In the genomic region with DNA sequence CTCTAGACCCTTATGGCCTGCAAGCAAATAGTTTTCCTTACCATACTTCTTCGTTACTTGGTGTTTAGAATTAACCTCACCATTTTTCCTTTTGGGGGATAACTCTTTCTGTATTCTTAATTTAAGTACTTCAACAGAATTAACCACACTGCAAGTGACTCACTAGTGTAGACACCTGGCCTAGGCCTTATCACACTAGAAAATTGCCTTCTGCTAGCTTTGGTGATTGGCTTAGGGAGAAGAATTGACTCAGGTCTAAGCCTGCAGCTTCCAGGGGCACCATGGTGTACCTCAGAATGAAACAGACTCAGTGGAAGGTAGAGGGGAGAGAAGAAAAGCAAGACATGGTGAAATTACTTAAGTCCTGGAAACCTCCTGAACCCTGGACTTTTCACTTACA, we compare ENCODE assay signal across 1 cellular context.
TF ChIP-seq lines count a peak whose summit lies in the region.

No MANE protein-coding gene starts in this region.

TF ChIP-seq in SK-N-SH treated with all-trans-retinoic acid at 6 μM for 48 hours, 23 proteins besides CTCF, POLR2A, EP300 and RAD21 (continued from another document):
- TF ChIP-seq, protein P1, sequence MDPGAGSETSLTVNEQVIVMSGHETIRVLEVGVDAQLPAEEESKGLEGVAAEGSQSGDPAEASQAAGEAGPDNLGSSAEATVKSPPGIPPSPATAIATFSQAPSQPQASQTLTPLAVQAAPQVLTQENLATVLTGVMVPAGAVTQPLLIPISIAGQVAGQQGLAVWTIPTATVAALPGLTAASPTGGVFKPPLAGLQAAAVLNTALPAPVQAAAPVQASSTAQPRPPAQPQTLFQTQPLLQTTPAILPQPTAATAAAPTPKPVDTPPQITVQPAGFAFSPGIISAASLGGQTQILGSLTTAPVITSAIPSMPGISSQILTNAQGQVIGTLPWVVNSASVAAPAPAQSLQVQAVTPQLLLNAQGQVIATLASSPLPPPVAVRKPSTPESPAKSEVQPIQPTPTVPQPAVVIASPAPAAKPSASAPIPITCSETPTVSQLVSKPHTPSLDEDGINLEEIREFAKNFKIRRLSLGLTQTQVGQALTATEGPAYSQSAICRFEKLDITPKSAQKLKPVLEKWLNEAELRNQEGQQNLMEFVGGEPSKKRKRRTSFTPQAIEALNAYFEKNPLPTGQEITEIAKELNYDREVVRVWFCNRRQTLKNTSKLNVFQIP (CRISPR knock-in tag; IDR thresholded peaks at IDR 0.05; ENCODE audit: borderline replicate concordance, low read depth), result no peak
- TF ChIP-seq ESRRG (CRISPR knock-in tag; IDR thresholded peaks at IDR 0.05) (no peak), BACH2 (CRISPR knock-in tag; IDR thresholded peaks at IDR 0.05; ENCODE audit: borderline replicate concordance) (no peak), ZNF70 (CRISPR knock-in tag; IDR thresholded peaks at IDR 0.05) (no peak), RARB (CRISPR knock-in tag; IDR thresholded peaks at IDR 0.05) (no peak), TOX (CRISPR knock-in tag; IDR thresholded peaks at IDR 0.05; ENCODE audit: borderline replicate concordance) (no peak), GLIS3 (CRISPR knock-in tag; IDR thresholded peaks at IDR 0.05) (no peak)
- TF ChIP-seq, protein P2, sequence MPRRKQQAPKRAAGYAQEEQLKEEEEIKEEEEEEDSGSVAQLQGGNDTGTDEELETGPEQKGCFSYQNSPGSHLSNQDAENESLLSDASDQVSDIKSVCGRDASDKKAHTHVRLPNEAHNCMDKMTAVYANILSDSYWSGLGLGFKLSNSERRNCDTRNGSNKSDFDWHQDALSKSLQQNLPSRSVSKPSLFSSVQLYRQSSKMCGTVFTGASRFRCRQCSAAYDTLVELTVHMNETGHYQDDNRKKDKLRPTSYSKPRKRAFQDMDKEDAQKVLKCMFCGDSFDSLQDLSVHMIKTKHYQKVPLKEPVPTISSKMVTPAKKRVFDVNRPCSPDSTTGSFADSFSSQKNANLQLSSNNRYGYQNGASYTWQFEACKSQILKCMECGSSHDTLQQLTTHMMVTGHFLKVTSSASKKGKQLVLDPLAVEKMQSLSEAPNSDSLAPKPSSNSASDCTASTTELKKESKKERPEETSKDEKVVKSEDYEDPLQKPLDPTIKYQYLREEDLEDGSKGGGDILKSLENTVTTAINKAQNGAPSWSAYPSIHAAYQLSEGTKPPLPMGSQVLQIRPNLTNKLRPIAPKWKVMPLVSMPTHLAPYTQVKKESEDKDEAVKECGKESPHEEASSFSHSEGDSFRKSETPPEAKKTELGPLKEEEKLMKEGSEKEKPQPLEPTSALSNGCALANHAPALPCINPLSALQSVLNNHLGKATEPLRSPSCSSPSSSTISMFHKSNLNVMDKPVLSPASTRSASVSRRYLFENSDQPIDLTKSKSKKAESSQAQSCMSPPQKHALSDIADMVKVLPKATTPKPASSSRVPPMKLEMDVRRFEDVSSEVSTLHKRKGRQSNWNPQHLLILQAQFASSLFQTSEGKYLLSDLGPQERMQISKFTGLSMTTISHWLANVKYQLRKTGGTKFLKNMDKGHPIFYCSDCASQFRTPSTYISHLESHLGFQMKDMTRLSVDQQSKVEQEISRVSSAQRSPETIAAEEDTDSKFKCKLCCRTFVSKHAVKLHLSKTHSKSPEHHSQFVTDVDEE (CRISPR knock-in tag; IDR thresholded peaks at IDR 0.05), result no peak
